Comparison of ENCODE assay signal across 8 cellular contexts in genomic region chr21:46639489-46640386, GRCh38. TPM values are rescaled to one million over a fixed set of nuclear protein-coding genes. Genes with fewer than 3 reads are reported as not detected.
DNase-seq lines count a peak whose midpoint lies in the region; ATAC-seq and TF ChIP-seq lines count a peak whose summit lies in the region.

No MANE protein-coding gene starts in this region.

- peaks cover 6% of the 10 kb centered on the region for H3K4me1 ChIP-seq in parathyroid adenoma

- no peak overlapping the region for H3K27ac ChIP-seq in parathyroid adenoma

- DNase-seq in NCI-H510A treated with DMSO at 0.1 percent for 48 hours (lab: John Stamatoyannopoulos, UW) (peak; percentile 8), NCI-H510A (lab: John Stamatoyannopoulos, UW) (no peak), NCI-H2196 treated with DMSO at 0.1 percent for 48 hours (lab: John Stamatoyannopoulos, UW; ENCODE audit: unreplicated experiment) (peak; percentile 18), cerebellum (ENCODE audit: low spot score) (peak; percentile 17), NCI-H345 (lab: John Stamatoyannopoulos, UW) (no peak)

- no peaks in the 10 kb centered on the region for H3K27me3 ChIP-seq in parathyroid adenoma (ENCODE audit: control insufficient read depth, insufficient read depth, low read length)

- no peak for ATAC-seq in GM18502 (IDR thresholded peaks at IDR 0.05; ENCODE audit: poor library complexity, unreplicated experiment)
- ATAC-seq in HG02938 (IDR thresholded peaks at IDR 0.05; ENCODE audit: unreplicated experiment): no peak

- H2AFZ ChIP-seq in parathyroid adenoma: no peak overlapping the region

- H3K4me2 ChIP-seq in parathyroid adenoma (ENCODE audit: low read length): no peak overlapping the region

- no peak overlapping the region for H3K9ac ChIP-seq in parathyroid adenoma

- H3K79me2 ChIP-seq in parathyroid adenoma: peaks cover 4% of the 10 kb centered on the region

- H3K36me3 ChIP-seq in parathyroid adenoma (ENCODE audit: control insufficient read depth, insufficient read depth, low read length): no peaks in the 10 kb centered on the region

- no peaks in the 10 kb centered on the region for H3K9me3 ChIP-seq in parathyroid adenoma (ENCODE audit: control insufficient read depth, low read length)

- peak; percentile 8 for TF ChIP-seq CTCF in parathyroid adenoma (IDR thresholded peaks at IDR 0.05)

- no peak overlapping the region for H3K4me3 ChIP-seq in parathyroid adenoma (ENCODE audit: low read depth, low read length)

RNA-seq across cellular contexts. Expression of gene PRMT2, which starts 4.3 kb away (rescaled TPM):
- 163 TPM for total RNA-seq in cerebellum

RNA-seq across cellular contexts. Expression of gene S100B, which starts 34.9 kb away (rescaled TPM):
- 22.5 TPM for total RNA-seq in cerebellum

Comparison
In these comparisons a context has a peak if more than half of its experiments do, and no peak if none do; other contexts are left out.
1. DNase-seq: peak in NCI-H510A treated with DMSO at 0.1 percent for 48 hours (single experiment), NCI-H2196 treated with DMSO at 0.1 percent for 48 hours (single experiment) and cerebellum (single experiment); none in NCI-H510A (single experiment) and NCI-H345 (single experiment).